ENCODE assay signal across 8 cellular contexts in genomic region chr7:139341058-139341775, GRCh38. TPM values are rescaled to one million over a fixed set of nuclear protein-coding genes. Genes with fewer than 3 reads are reported as not detected.
DNase-seq lines count a peak whose midpoint lies in the region; ATAC-seq and TF ChIP-seq lines count a peak whose summit lies in the region.

A gene with protein sequence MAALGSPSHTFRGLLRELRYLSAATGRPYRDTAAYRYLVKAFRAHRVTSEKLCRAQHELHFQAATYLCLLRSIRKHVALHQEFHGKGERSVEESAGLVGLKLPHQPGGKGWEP (plus strand): TSS chr7:139341337. CDS start chr7:139341385, 48 bp downstream.

- 0 out of 2 replicates have a peak, but pooled peaks cover 6% of the 10 kb centered on the region for H3K4me1 ChIP-seq in GM23248 (ENCODE audit: insufficient read depth)

- H3K9me3 Mint-ChIP-seq in activated T-helper 2 cell treated with anti-CD3 and anti-CD28 coated beads, Interferon-gamma antibody, Interleukin-2, Interleukin-4, amounts not matched to agents 10 μg/mL and 5 μg/mL and 100 μg/mL, durations not matched to agents 14 hours and 24 hours and 36 hours: peaks cover 7% of the 10 kb centered on the region
- H3K9me3 Mint-ChIP-seq in nephron: peaks cover 11% of the 10 kb centered on the region

- peaks cover 25% of the 10 kb centered on the region for H3K79me2 ChIP-seq in GM23248 (ENCODE audit: insufficient read depth)

- DNase-seq in ELF-1 (ENCODE audit: low read depth, low spot score): peak; percentile 97
- peak; percentile 96 for DNase-seq in GM23248
- DNase-seq in Kasumi-1 (lab: John Stamatoyannopoulos, UW): peak; percentile 89 to 92
- DNase-seq in RPMI7951 (ENCODE audit: low read depth): peak; percentile 93
- peak; percentile 81 for DNase-seq in activated T-helper 2 cell treated with anti-CD3 and anti-CD28 coated beads, Interferon-gamma antibody, Interleukin-2, Interleukin-4, amounts not matched to agents 10 μg/mL and 5 μg/mL and 100 μg/mL, durations not matched to agents 14 hours and 24 hours and 36 hours (ENCODE audit: low spot score)
- peak; percentile 96 for DNase-seq in fibroblast of pulmonary artery (ENCODE audit: low read depth)
- peak; percentile 91 for DNase-seq in stimulated activated naive CD8-positive, alpha-beta T cell treated with anti-CD3 and anti-CD28 coated beads, Interleukin-15, Interleukin-2, amounts not matched to agents 100 U/mL and 50 U/mL, for 24 hours

- H2AFZ ChIP-seq in GM23248: peak within 1 kb of the TSS; percentile 98

- H3K9me3 ChIP-seq in GM23248 (ENCODE audit: low read depth): no peaks in the 10 kb centered on the region

- peaks cover 18% of the 10 kb centered on the region for H3F3A ChIP-seq in GM23248 (ENCODE audit: insufficient read depth)

- peak within 1 kb of the TSS; percentile 99 for H3K27ac ChIP-seq in GM23248

- in situ Hi-C loops in GM23248 (cut with MboI): no loop called here

- H3K9ac ChIP-seq in GM23248: peak within 1 kb of the TSS; percentile 98

- H3K36me3 Mint-ChIP-seq in activated T-helper 2 cell treated with anti-CD3 and anti-CD28 coated beads, Interferon-gamma antibody, Interleukin-2, Interleukin-4, amounts not matched to agents 10 μg/mL and 5 μg/mL and 100 μg/mL, durations not matched to agents 14 hours and 24 hours and 36 hours (ENCODE audit: low read depth): peaks cover 14% of the 10 kb centered on the region
- H3K36me3 Mint-ChIP-seq in nephron (ENCODE audit: low read depth): peaks cover 22% of the 10 kb centered on the region

- peak; percentile 71 for ATAC-seq in stimulated activated naive CD8-positive, alpha-beta T cell treated with anti-CD3 and anti-CD28 coated beads, Interleukin-15, Interleukin-2, amounts not matched to agents 100 U/mL and 50 U/mL, for 24 hours

- H3K27me3 Mint-ChIP-seq in activated T-helper 2 cell treated with anti-CD3 and anti-CD28 coated beads, Interferon-gamma antibody, Interleukin-2, Interleukin-4, amounts not matched to agents 10 μg/mL and 5 μg/mL and 100 μg/mL, durations not matched to agents 14 hours and 24 hours and 36 hours (ENCODE audit: low read depth): peaks cover 3% of the 10 kb centered on the region
- H3K27me3 Mint-ChIP-seq in nephron (ENCODE audit: low read depth): peaks cover 6% of the 10 kb centered on the region

- intact Hi-C loops in activated T-helper 2 cell treated with anti-CD3 and anti-CD28 coated beads, Interferon-gamma antibody, Interleukin-2, Interleukin-4, amounts not matched to agents 10 μg/mL and 5 μg/mL and 100 μg/mL, durations not matched to agents 14 hours and 24 hours and 36 hours (cut with micrococcal nuclease): loop anchor here (1.0 to 5.0 kb wide), 5 partner anchors 18 to 464 kb away; partner anchors contain the start of genes LUC7L2 and ZC3HAV1

- H3K36me3 ChIP-seq in GM23248 (ENCODE audit: low read depth): peaks cover 1% of the 10 kb centered on the region; the same call in 1 of the 2 replicates

- H3K27ac Mint-ChIP-seq in activated T-helper 2 cell treated with anti-CD3 and anti-CD28 coated beads, Interferon-gamma antibody, Interleukin-2, Interleukin-4, amounts not matched to agents 10 μg/mL and 5 μg/mL and 100 μg/mL, durations not matched to agents 14 hours and 24 hours and 36 hours: peak within 1 kb of the TSS; percentile 100
- H3K27ac Mint-ChIP-seq in nephron: peak within 1 kb of the TSS; percentile 100

- peaks cover 21% of the 10 kb centered on the region for H3K4me1 Mint-ChIP-seq in activated T-helper 2 cell treated with anti-CD3 and anti-CD28 coated beads, Interferon-gamma antibody, Interleukin-2, Interleukin-4, amounts not matched to agents 10 μg/mL and 5 μg/mL and 100 μg/mL, durations not matched to agents 14 hours and 24 hours and 36 hours (ENCODE audit: low read depth)
- H3K4me1 Mint-ChIP-seq in nephron: peaks cover 8% of the 10 kb centered on the region

- H3K4me3 ChIP-seq in GM23248: peak within 1 kb of the TSS; percentile 90
- peak within 1 kb of the TSS; percentile 94 for H3K4me3 ChIP-seq in fibroblast of pulmonary artery (replicated peaks; ENCODE audit: low read depth, low read length)

- peak; percentile 17 for TF ChIP-seq CTCF in fibroblast of pulmonary artery (IDR thresholded peaks at IDR 0.05; ENCODE audit: low read length, missing control alignments)
- TF ChIP-seq CTCF in nephron (IDR thresholded peaks at IDR 0.05; ENCODE audit: unreplicated experiment in 3 of 3): peak in 2 of 3 experiments; percentile 12 to 24

- no peaks in the 10 kb centered on the region for H3K27me3 ChIP-seq in GM23248 (replicated peaks; ENCODE audit: insufficient read depth)

- WGBS in GM23248 (ENCODE audit: low coverage in 1 of 2, low lambda C conversion rate in 2 of 2, missing lambda C conversion rate in 2 of 2), 2 experiments: 1 to 2% methylated on average over 51 to 54 of the region's 54 CpGs

- peak within 1 kb of the TSS; percentile 97 for H3K4me3 Mint-ChIP-seq in activated T-helper 2 cell treated with anti-CD3 and anti-CD28 coated beads, Interferon-gamma antibody, Interleukin-2, Interleukin-4, amounts not matched to agents 10 μg/mL and 5 μg/mL and 100 μg/mL, durations not matched to agents 14 hours and 24 hours and 36 hours (ENCODE audit: low read depth)
- H3K4me3 Mint-ChIP-seq in nephron: peak within 1 kb of the TSS; percentile 91 to 93 (median 91)

- no peaks in the 10 kb centered on the region for H4K20me1 ChIP-seq in GM23248 (ENCODE audit: insufficient read depth)

- no peaks in the 10 kb centered on the region for H3K9me2 ChIP-seq in GM23248 (ENCODE audit: insufficient read depth)

- H3K4me2 ChIP-seq in GM23248 (ENCODE audit: unreplicated experiment): peak within 1 kb of the TSS; percentile 99

RNA-seq across cellular contexts. Expression of the gene that starts here (rescaled TPM):
- 6.8 and 9.5 TPM in 2 replicates for total RNA-seq in GM23248 (2014; rRNA removed; shearing (Covaris generic))
- 30.4 and 35.1 TPM in 2 replicates for polyA plus RNA-seq in GM23248 (2016; fragmentation: Nextera tagmentation; extraction: Ambion mirVana)
- 36.2 and 42.9 TPM in 2 replicates for total RNA-seq in RPMI7951 (2014; rRNA removed; shearing (Covaris generic))
- 7.2 and 7.5 TPM in 2 replicates for total RNA-seq in activated T-helper 2 cell treated with anti-CD3 and anti-CD28 coated beads, Interferon-gamma antibody, Interleukin-2, Interleukin-4, amounts not matched to agents 10 μg/mL and 5 μg/mL and 100 μg/mL, durations not matched to agents 14 hours and 24 hours and 36 hours

Comparison
In these comparisons a context has a peak if more than half of its experiments do, and no peak if none do; other contexts are left out.
1. Peak in every context shown above with its lines: DNase-seq, ATAC-seq, H3K4me3 ChIP-seq and H3K27ac ChIP-seq.